Comparison of ENCODE assay signal across 23 cellular contexts in the genomic region with DNA sequence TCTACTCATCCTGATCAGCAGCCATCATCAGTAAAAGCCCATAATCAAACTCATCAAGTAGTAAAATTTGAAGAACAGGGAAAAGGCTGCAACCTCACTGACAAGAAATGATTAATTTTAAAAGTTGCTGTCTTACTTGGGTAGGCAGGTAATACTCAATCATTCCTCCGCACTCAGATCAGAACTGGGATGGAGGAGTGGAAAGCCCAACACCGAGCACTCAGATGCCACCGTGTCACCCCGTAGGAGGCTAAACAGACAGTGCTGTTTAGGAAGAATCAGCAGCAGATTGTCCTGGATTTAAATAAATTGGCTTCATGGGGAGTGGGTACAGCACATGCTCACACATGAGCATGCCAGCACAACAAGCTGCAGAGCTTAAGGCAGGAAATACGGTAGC.
"Had no signal": no experiment of that assay in that cellular context is flagged by ENCODE, and none has a peak within 500 bp of the region (broad histone marks: within the 10 kb centered on the region; RNA-seq: fewer than 3 reads in every experiment).

No MANE protein-coding gene starts in this region.

- ATAC-seq: activated CD4-positive, CD25-positive, alpha-beta regulatory T cell treated with anti-CD3 and anti-CD28 coated beads, Interleukin-2, amount 50 U/mL, for 24 hours; activated CD8-positive, alpha-beta memory T cell treated with anti-CD3 and anti-CD28 coated beads, Interleukin-2, amount 10 ng/mL, durations not matched to agents 7 days and 5 days; activated CD8-positive, alpha-beta T cell treated with anti-CD3 and anti-CD28 coated beads, Interleukin-2, amount 10 ng/mL, durations not matched to agents 7 days and 5 days; activated naive CD4-positive, alpha-beta T cell treated with anti-CD3 and anti-CD28 coated beads, Interleukin-2, amount 50 U/mL, for 72 hours; gastroesophageal sphincter; T-helper 17 cell had no signal

- DNase-seq: activated B cell treated with CpG ODN at 0.5 μM for 24 hours; activated CD4-positive, alpha-beta memory T cell treated with anti-CD3 and anti-CD28 coated beads for 36 hours; activated CD4-positive, alpha-beta T cell treated with anti-CD3 and anti-CD28 coated beads for 48 hours; activated CD8-positive, alpha-beta memory T cell treated with anti-CD3 and anti-CD28 coated beads, Interleukin-2, amount 10 ng/mL, durations not matched to agents 7 days and 5 days; activated CD8-positive, alpha-beta memory T cell treated with anti-CD3 and anti-CD28 coated beads, Interleukin-2, amount 50 U/mL, for 4 hours; activated CD8-positive, alpha-beta T cell treated with anti-CD3 and anti-CD28 coated beads, Interleukin-2, amount 10 ng/mL, durations not matched to agents 7 days and 5 days; activated effector memory CD4-positive, alpha-beta T cell treated with anti-CD3 and anti-CD28 coated beads, Interleukin-2, amount 50 U/mL, for 16 hours; activated naive CD4-positive, alpha-beta T cell; activated naive CD4-positive, alpha-beta T cell treated with anti-CD3 and anti-CD28 coated beads, Interleukin-2, amount 10 ng/mL, durations not matched to agents 7 days and 5 days; activated naive CD8-positive, alpha-beta T cell treated with anti-CD3 and anti-CD28 coated beads, Interleukin-2, amount 10 ng/mL, durations not matched to agents 7 days and 5 days; activated T-cell treated with anti-CD3 and anti-CD28 coated beads, Interleukin-2, amount 50 U/mL, for 1 hour; activated T-cell treated with anti-CD3 and anti-CD28 coated beads, Interleukin-2, amount 50 U/mL, for 48 hours; colonic mucosa; effector CD8-positive, alpha-beta T cell; esophagus squamous epithelium; foreskin melanocyte; T-helper 1 cell; T-helper 17 cell; T1000; WERI-Rb-1 had no signal
